Comparison of ENCODE assay signal across 11 cellular contexts in the genomic region with DNA sequence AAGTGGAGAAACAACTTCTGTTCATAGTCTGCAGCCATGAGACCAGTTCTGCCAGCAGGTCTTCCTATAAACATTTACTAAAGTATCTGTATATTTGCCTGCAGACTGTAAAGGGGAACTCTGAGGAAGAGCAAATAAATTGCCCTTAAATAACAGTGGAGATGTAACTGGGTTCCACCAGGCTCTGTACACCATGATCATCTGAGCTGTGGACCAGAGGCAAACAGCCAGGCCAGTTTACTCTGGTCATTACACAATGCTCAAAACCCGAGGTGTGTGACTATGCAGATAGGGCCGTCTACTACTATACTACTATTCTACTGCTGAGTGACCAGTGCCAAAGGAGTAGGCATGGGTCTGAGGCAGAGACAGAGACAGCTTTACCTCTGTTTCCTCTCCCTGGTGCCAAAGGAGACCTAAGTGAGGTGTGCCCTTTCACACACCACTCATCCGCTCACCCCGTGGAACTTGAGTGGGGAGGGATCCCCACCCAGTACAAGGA. TPM values are rescaled to one million over a fixed set of nuclear protein-coding genes. Genes with fewer than 3 reads are reported as not detected.
DNase-seq lines count a peak whose midpoint lies in the region; ATAC-seq and TF ChIP-seq lines count a peak whose summit lies in the region.
"Had no signal": no experiment of that assay in that cellular context is flagged by ENCODE, and none has a peak within 500 bp of the region (broad histone marks: within the 10 kb centered on the region; RNA-seq: fewer than 3 reads in every experiment).

No MANE protein-coding gene starts in this region.

- DNase-seq in activated naive CD4-positive, alpha-beta T cell treated with anti-CD3 and anti-CD28 coated beads, Interleukin-2, amount 50 U/mL, for 72 hours (ENCODE audit: low spot score in 2 of 2), result no peak
- DNase-seq in activated naive CD4-positive, alpha-beta T cell treated with anti-CD3 and anti-CD28 coated beads, Interleukin-2, amount 50 U/mL, for 16 hours, result no peak
- DNase-seq in mesenchymal stem cell (peak; percentile 45), upper lobe of right lung (no peak), cerebellum (ENCODE audit: low spot score) (no peak)
- DNase-seq: NCI-H526 treated with DMSO at 0.1 percent for 48 hours had no signal

- no peak overlapping the region for H2BK5ac ChIP-seq in mesenchymal stem cell (ENCODE audit: low read depth, low read length, poor library complexity, severe bottlenecking)

- H3K9me3 Mint-ChIP-seq in activated naive CD4-positive, alpha-beta T cell treated with anti-CD3 and anti-CD28 coated beads, Interleukin-2, amount 50 U/mL, for 72 hours, result no peaks in the 10 kb centered on the region
- H3K9me3 Mint-ChIP-seq in brain, result no peaks in the 10 kb centered on the region
- H3K9me3 Mint-ChIP-seq: dendritic cell treated with granulocyte-macrophage colony-stimulating factor and Interleukin-4, amounts not matched to agents 40 ng/mL and 50 ng/mL, for 4 days had no signal

- 90% methylated on average over 4 of the region's 4 CpGs for WGBS in mesenchymal stem cell

- H3K4me3 ChIP-seq in mesenchymal stem cell (ENCODE audit: insufficient read depth in 1 of 2, low read depth in 1 of 2, low read length in 2 of 2) (no peak overlapping the region), upper lobe of right lung (no peak overlapping the region)
- H3K4me3 ChIP-seq: BLaER1 treated with 17β-estradiol and CSF1 and Interleukin-3, amounts not matched to agents 10 nM and 100 nM had no signal

- no peak overlapping the region for H3K4me2 ChIP-seq in mesenchymal stem cell (ENCODE audit: low read length, poor library complexity, severe bottlenecking)
- H3K4me2 ChIP-seq: BLaER1 treated with 17β-estradiol and CSF1 and Interleukin-3, amounts not matched to agents 10 nM and 100 nM had no signal

- TF ChIP-seq CTCF in brain (conservative IDR thresholded peaks at IDR 0.05) (no peak), upper lobe of right lung (IDR thresholded peaks at IDR 0.05) (no peak)

- H4K91ac ChIP-seq in mesenchymal stem cell (ENCODE audit: low read length), result peak overlapping the region; percentile 47

- no peak overlapping the region for H2AFZ ChIP-seq in mesenchymal stem cell (ENCODE audit: low read depth, low read length)

- H2AK5ac ChIP-seq in mesenchymal stem cell (ENCODE audit: low read length, severe bottlenecking), result peak overlapping the region; percentile 14

- H3K36me3 Mint-ChIP-seq in activated naive CD4-positive, alpha-beta T cell treated with anti-CD3 and anti-CD28 coated beads, Interleukin-2, amount 50 U/mL, for 72 hours, result peaks cover 6 to 19% of the 10 kb centered on the region in 2 donors
- H3K36me3 Mint-ChIP-seq in brain, result peaks cover 29% of the 10 kb centered on the region

- peaks cover 13 to 84% of the 10 kb centered on the region in 2 experiments for H3K36me3 ChIP-seq in mesenchymal stem cell (ENCODE audit: control insufficient read depth in 1 of 2, insufficient read depth in 2 of 2, low read depth in 1 of 2, low read length in 2 of 2)
- H3K36me3 ChIP-seq in upper lobe of right lung, result peaks cover 35% of the 10 kb centered on the region

- H2BK15ac ChIP-seq in mesenchymal stem cell (ENCODE audit: low read depth, poor library complexity, severe bottlenecking), result no peak overlapping the region

- peak overlapping the region; percentile 14 to 85 for H3K27ac Mint-ChIP-seq in activated naive CD4-positive, alpha-beta T cell treated with anti-CD3 and anti-CD28 coated beads, Interleukin-2, amount 50 U/mL, for 72 hours
- peak overlapping the region in 4 of 5 experiments; percentile 66 to 95 (median 91) for H3K27ac Mint-ChIP-seq in brain
- H3K27ac Mint-ChIP-seq: dendritic cell treated with granulocyte-macrophage colony-stimulating factor and Interleukin-4, amounts not matched to agents 40 ng/mL and 50 ng/mL, for 4 days had no signal

- no peak overlapping the region for H3K18ac ChIP-seq in mesenchymal stem cell (ENCODE audit: low read depth in 1 of 2, low read length in 2 of 2)

- H3K79me1 ChIP-seq in mesenchymal stem cell (replicated peaks; ENCODE audit: low read length, poor library complexity, severe bottlenecking), result peaks cover 8% of the 10 kb centered on the region

- peak overlapping the region; percentile 88 for H3K9ac ChIP-seq in mesenchymal stem cell (ENCODE audit: low read length)
- H3K9ac ChIP-seq: BLaER1 treated with 17β-estradiol and CSF1 and Interleukin-3, amounts not matched to agents 10 nM and 100 nM had no signal

- H2BK12ac ChIP-seq in mesenchymal stem cell (ENCODE audit: low read length in 2 of 2), result no peak overlapping the region

- H3K27ac ChIP-seq in mesenchymal stem cell (ENCODE audit: low read length, poor library complexity, severe bottlenecking) (peak overlapping the region; percentile 96), upper lobe of right lung (no peak overlapping the region)
- H3K27ac ChIP-seq: BLaER1 treated with 17β-estradiol and CSF1 and Interleukin-3, amounts not matched to agents 10 nM and 100 nM had no signal

- H3K27me3 ChIP-seq in mesenchymal stem cell (ENCODE audit: control insufficient read depth in 1 of 2, insufficient read depth in 1 of 2, low read length in 2 of 2), result no peaks in the 10 kb centered on the region
- H3K27me3 ChIP-seq in upper lobe of right lung, result no peaks in the 10 kb centered on the region
- H3K27me3 ChIP-seq: BLaER1 treated with 17β-estradiol and CSF1 and Interleukin-3, amounts not matched to agents 10 nM and 100 nM had no signal

- no peaks in the 10 kb centered on the region for H3K27me3 Mint-ChIP-seq in brain
- H3K27me3 Mint-ChIP-seq: dendritic cell treated with granulocyte-macrophage colony-stimulating factor and Interleukin-4, amounts not matched to agents 40 ng/mL and 50 ng/mL, for 4 days had no signal

- H3K4ac ChIP-seq in mesenchymal stem cell (ENCODE audit: low read depth in 1 of 2, low read length in 2 of 2), result no peak overlapping the region

- peak overlapping the region in 1 of 5 experiments; percentile 61 for H3K4me3 Mint-ChIP-seq in brain
- H3K4me3 Mint-ChIP-seq: dendritic cell treated with granulocyte-macrophage colony-stimulating factor and Interleukin-4, amounts not matched to agents 40 ng/mL and 50 ng/mL, for 4 days had no signal

- no peak overlapping the region for H3K14ac ChIP-seq in mesenchymal stem cell (ENCODE audit: low read length in 2 of 2)

- H3K4me1 Mint-ChIP-seq in brain, result peaks cover 46% of the 10 kb centered on the region

- peak in 1 of 2 donors; percentile 4 for ATAC-seq in activated naive CD4-positive, alpha-beta T cell treated with anti-CD3 and anti-CD28 coated beads, Interleukin-2, amount 50 U/mL, for 72 hours
- peak; percentile 47 for ATAC-seq in upper lobe of right lung
- no peak for ATAC-seq in HG02610 (IDR thresholded peaks at IDR 0.05; ENCODE audit: unreplicated experiment)
- ATAC-seq in GM19455 (IDR thresholded peaks at IDR 0.05; ENCODE audit: unreplicated experiment), result no peak

- H2BK120ac ChIP-seq in mesenchymal stem cell (ENCODE audit: low read depth, low read length), result no peak overlapping the region

- H3K9me3 ChIP-seq in mesenchymal stem cell (ENCODE audit: control insufficient read depth, low read length) (no peaks in the 10 kb centered on the region), upper lobe of right lung (no peaks in the 10 kb centered on the region)
- H3K9me3 ChIP-seq: BLaER1 treated with 17β-estradiol and CSF1 and Interleukin-3, amounts not matched to agents 10 nM and 100 nM had no signal

- intact Hi-C loops in upper lobe of right lung (cut with DNase I), result no loop called here

- H4K8ac ChIP-seq in mesenchymal stem cell (ENCODE audit: low read length), result no peak overlapping the region

- peaks cover 16% of the 10 kb centered on the region for H3K4me1 ChIP-seq in mesenchymal stem cell (ENCODE audit: control insufficient read depth, insufficient read depth, low read depth, low read length)
- H3K4me1 ChIP-seq in upper lobe of right lung, result peaks cover 12% of the 10 kb centered on the region

- no peak overlapping the region for H3K23ac ChIP-seq in mesenchymal stem cell (ENCODE audit: low read length in 2 of 2)

RNA-seq across cellular contexts. Expression of a gene that starts 21.2 kb away (rescaled TPM):
- total RNA-seq in activated naive CD4-positive, alpha-beta T cell treated with anti-CD3 and anti-CD28 coated beads, Interleukin-2, amount 50 U/mL, for 72 hours, result 10 to 100 TPM; 50.1 to 71.1 TPM
- 33.5 TPM for polyA plus RNA-seq in brain (ENCODE audit: insufficient read depth, low read depth, low replicate concordance)
- polyA plus RNA-seq in mesenchymal stem cell (2013, experiment 1 of 2), result 41.5 TPM
- 44.3 TPM for polyA plus RNA-seq in mesenchymal stem cell (2013, experiment 2 of 2)
- total RNA-seq in upper lobe of right lung (33.2 TPM), cerebellum (93.8 TPM)
